Comparison of ENCODE assay signal across 9 cellular contexts in the genomic region with DNA sequence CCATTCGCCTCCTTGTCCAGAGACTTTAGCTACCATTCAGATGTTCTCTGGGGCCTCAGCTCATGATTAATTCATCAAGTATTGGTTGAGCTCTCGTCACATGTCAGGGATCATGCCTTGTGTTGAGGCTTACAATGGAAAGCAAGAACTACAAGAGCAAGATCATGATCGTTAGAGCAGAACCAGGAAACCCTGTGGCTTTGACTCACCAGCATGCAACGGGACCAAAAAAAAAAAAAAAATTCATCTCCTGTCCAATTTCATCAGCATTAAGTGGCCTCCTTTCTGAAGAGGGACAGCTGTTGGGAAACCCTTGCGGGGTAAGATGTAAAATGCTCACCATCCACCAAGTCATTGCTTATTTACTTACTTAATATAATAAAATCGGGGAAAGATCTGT. TPM values are rescaled to one million over a fixed set of nuclear protein-coding genes. Genes with fewer than 3 reads are reported as not detected.
DNase-seq lines count a peak whose midpoint lies in the region; ATAC-seq and TF ChIP-seq lines count a peak whose summit lies in the region.
"Had no signal": no experiment of that assay in that cellular context is flagged by ENCODE, and none has a peak within 500 bp of the region (broad histone marks: within the 10 kb centered on the region; RNA-seq: fewer than 3 reads in every experiment).

No MANE protein-coding gene starts in this region.

- no peak for TF ChIP-seq CTCF in Calu3 (IDR thresholded peaks at IDR 0.05; ENCODE audit: unreplicated experiment)
- no peak for TF ChIP-seq CTCF in ascending aorta (IDR thresholded peaks at IDR 0.05)

- peak overlapping the region; percentile 68 for H3K27ac Mint-ChIP-seq in activated T-cell treated with anti-CD3 and anti-CD28 coated beads, Interleukin-2, amount 50 U/mL, for 72 hours
- no peak overlapping the region for H3K27ac Mint-ChIP-seq in stimulated activated naive CD8-positive, alpha-beta T cell treated with anti-CD3 and anti-CD28 coated beads, Interleukin-15, amount 100 ng/mL, for 72 hours
- no peak overlapping the region for H3K27ac Mint-ChIP-seq in Calu3 (ENCODE audit: unreplicated experiment)

- no peaks in the 10 kb centered on the region for H3K27me3 ChIP-seq in ascending aorta

- H3K9me3 Mint-ChIP-seq in activated T-cell treated with anti-CD3 and anti-CD28 coated beads, Interleukin-2, amount 50 U/mL, for 72 hours, result peaks cover 0 to 4% of the 10 kb centered on the region in 2 donors
- H3K9me3 Mint-ChIP-seq in stimulated activated naive CD8-positive, alpha-beta T cell treated with anti-CD3 and anti-CD28 coated beads, Interleukin-15, amount 100 ng/mL, for 72 hours, result no peaks in the 10 kb centered on the region
- peaks cover 2% of the 10 kb centered on the region for H3K9me3 Mint-ChIP-seq in Calu3 (ENCODE audit: low read depth, unreplicated experiment)

- peaks cover 5 to 7% of the 10 kb centered on the region in 2 donors for H3K36me3 Mint-ChIP-seq in activated T-cell treated with anti-CD3 and anti-CD28 coated beads, Interleukin-2, amount 50 U/mL, for 72 hours (ENCODE audit: insufficient read depth in 2 of 2)
- no peaks in the 10 kb centered on the region for H3K36me3 Mint-ChIP-seq in Calu3 (ENCODE audit: insufficient read depth, unreplicated experiment)

- H3K9me3 ChIP-seq in ascending aorta, result no peaks in the 10 kb centered on the region

- H3K27me3 Mint-ChIP-seq in activated T-cell treated with anti-CD3 and anti-CD28 coated beads, Interleukin-2, amount 50 U/mL, for 72 hours (ENCODE audit: low read depth), result peaks cover 17% of the 10 kb centered on the region
- H3K27me3 Mint-ChIP-seq in stimulated activated naive CD8-positive, alpha-beta T cell treated with anti-CD3 and anti-CD28 coated beads, Interleukin-15, amount 100 ng/mL, for 72 hours, result peaks cover 22% of the 10 kb centered on the region
- H3K27me3 Mint-ChIP-seq in Calu3 (ENCODE audit: unreplicated experiment), result peaks cover 36% of the 10 kb centered on the region

- H3K4me3 ChIP-seq in ascending aorta, result no peak overlapping the region

- peak; percentile 70 to 81 for ATAC-seq in activated T-cell treated with anti-CD3 and anti-CD28 coated beads, Interleukin-2, amount 50 U/mL, for 72 hours (replicated peaks in 1 of 2)
- ATAC-seq in HG03280 (IDR thresholded peaks at IDR 0.05; ENCODE audit: unreplicated experiment), result peak; percentile 58
- ATAC-seq in stimulated activated naive CD8-positive, alpha-beta T cell treated with anti-CD3 and anti-CD28 coated beads, Interleukin-15, amount 100 ng/mL, for 72 hours, result peak; percentile 64

- CTCF ChIA-PET in Calu3 (lab: Charles Lee), result interaction anchor here (0.7 kb wide), 2 partner anchors 11 to 108 kb away, joined by 4 to 5 read pairs; no protein-coding TSS in a partner anchor

- no peak overlapping the region for H3K4me3 Mint-ChIP-seq in activated T-cell treated with anti-CD3 and anti-CD28 coated beads, Interleukin-2, amount 50 U/mL, for 72 hours
- no peak overlapping the region for H3K4me3 Mint-ChIP-seq in stimulated activated naive CD8-positive, alpha-beta T cell treated with anti-CD3 and anti-CD28 coated beads, Interleukin-15, amount 100 ng/mL, for 72 hours
- H3K4me3 Mint-ChIP-seq in Calu3 (ENCODE audit: low read depth, unreplicated experiment), result no peak overlapping the region

- H3K4me1 ChIP-seq in ascending aorta, result no peaks in the 10 kb centered on the region

- H3K27ac ChIP-seq in ascending aorta, result no peak overlapping the region
- H3K27ac ChIP-seq: RWPE1 had no signal

- intact Hi-C loops in Calu3 (cut with micrococcal nuclease; ENCODE audit: unreplicated experiment) (no loop called here), ascending aorta (cut with DNase I) (no loop called here)

- H3K4me1 Mint-ChIP-seq in activated T-cell treated with anti-CD3 and anti-CD28 coated beads, Interleukin-2, amount 50 U/mL, for 72 hours (ENCODE audit: low read depth), result peaks cover 6% of the 10 kb centered on the region
- H3K4me1 Mint-ChIP-seq in stimulated activated naive CD8-positive, alpha-beta T cell treated with anti-CD3 and anti-CD28 coated beads, Interleukin-15, amount 100 ng/mL, for 72 hours, result peaks cover 12% of the 10 kb centered on the region
- peaks cover 11% of the 10 kb centered on the region for H3K4me1 Mint-ChIP-seq in Calu3 (ENCODE audit: low read depth, unreplicated experiment)

- H3K36me3 ChIP-seq in ascending aorta, result no peaks in the 10 kb centered on the region

- peak; percentile 7 to 9 for DNase-seq in activated T-cell treated with anti-CD3 and anti-CD28 coated beads, Interleukin-2, amount 50 U/mL, for 72 hours
- DNase-seq in activated T-cell treated with anti-CD3 and anti-CD28 coated beads, Interleukin-2, amount 50 U/mL, for 1 hour, result no peak
- DNase-seq in astrocyte of the hippocampus (ENCODE audit: low read depth, low spot score), result peak; percentile 79
- DNase-seq in stimulated activated naive CD8-positive, alpha-beta T cell treated with anti-CD3 and anti-CD28 coated beads, Interleukin-15, amount 100 ng/mL, for 72 hours, result no peak
- no peak for DNase-seq in Calu3
- no peak for DNase-seq in ascending aorta (ENCODE audit: low spot score in 2 of 2)
- DNase-seq in stimulated activated CD4-positive, alpha-beta T cell treated with anti-CD3 and anti-CD28 coated beads, Interleukin-4, amount 100 ng/mL, for 1 hour, result no peak

- BruUV-seq in Calu3 (replicated peaks; lab: Mats Ljungman, UMichigan), result no TSS peak

RNA-seq across cellular contexts. Expression of gene USP10, which starts 12.1 kb away (rescaled TPM):
- 100 to 1,000 TPM; 103 to 117 TPM for total RNA-seq in activated T-cell treated with anti-CD3 and anti-CD28 coated beads, Interleukin-2, amount 50 U/mL, for 72 hours
- total RNA-seq in Calu3 (2022) (141 and 152 TPM in 2 replicates), ascending aorta (27.8 TPM)

RNA-seq across cellular contexts. Expression of gene KLHL36, which starts 39.4 kb away (rescaled TPM):
- total RNA-seq in activated T-cell treated with anti-CD3 and anti-CD28 coated beads, Interleukin-2, amount 50 U/mL, for 72 hours, result 10 to 100 TPM; 64.2 to 69.5 TPM
- total RNA-seq in Calu3 (2022) (90.4 and 93.6 TPM in 2 replicates), ascending aorta (65.1 TPM)

Comparison
In these comparisons a context has a peak if more than half of its experiments do, and no peak if none do; other contexts are left out.
1. DNase-seq: peak in activated T-cell treated with anti-CD3 and anti-CD28 coated beads, Interleukin-2, amount 50 U/mL, for 72 hours (2 of 2) and astrocyte of the hippocampus (single experiment); none in activated T-cell treated with anti-CD3 and anti-CD28 coated beads, Interleukin-2, amount 50 U/mL, for 1 hour (single experiment), stimulated activated naive CD8-positive, alpha-beta T cell treated with anti-CD3 and anti-CD28 coated beads, Interleukin-15, amount 100 ng/mL, for 72 hours (0 of 2), Calu3 (single experiment), ascending aorta (0 of 2) and stimulated activated CD4-positive, alpha-beta T cell treated with anti-CD3 and anti-CD28 coated beads, Interleukin-4, amount 100 ng/mL, for 1 hour (single experiment).
2. Peak in every context shown above with its lines, with median percentiles within 50 percentile points of each other: ATAC-seq.